1 cellular context compared by ENCODE assay signal in the genomic region with DNA sequence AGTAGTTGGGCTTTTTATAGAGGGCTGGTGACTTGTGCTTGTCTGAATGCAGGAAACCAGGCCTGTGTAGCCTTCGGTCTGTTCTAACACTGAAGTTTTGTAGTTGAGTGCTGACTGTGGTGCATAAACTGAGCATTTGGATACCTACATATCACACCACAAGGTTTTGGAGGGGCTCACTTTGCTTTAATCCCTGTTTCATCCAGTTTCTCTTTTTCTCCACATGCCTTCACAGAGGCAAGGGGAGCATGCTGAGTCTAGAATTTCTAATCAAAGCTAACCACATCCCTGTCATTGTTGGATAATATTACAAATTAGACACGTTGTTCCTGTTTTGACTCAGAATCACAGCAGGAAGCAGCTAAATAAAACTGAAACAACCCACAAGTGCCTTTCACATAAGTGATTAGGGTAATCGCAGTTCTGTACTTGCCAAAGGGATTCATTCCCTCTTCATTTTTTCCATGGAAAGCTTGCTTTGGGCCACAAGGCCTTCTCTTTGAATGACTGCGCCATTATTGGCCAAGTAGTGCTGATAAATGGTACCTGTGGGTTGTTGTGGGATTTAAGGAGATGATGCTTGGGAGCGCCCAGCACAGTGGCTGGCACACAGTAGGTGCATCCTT.
TF ChIP-seq lines count a peak whose summit lies in the region.

No MANE protein-coding gene starts in this region.

TF ChIP-seq in GM23338, 12 proteins besides CTCF, POLR2A, EP300 and RAD21 (continued from another document):
- TF ChIP-seq ZNF462 (CRISPR knock-in tag; IDR thresholded peaks at IDR 0.05) (no peak), ZNF331 (CRISPR knock-in tag; IDR thresholded peaks at IDR 0.05; ENCODE audit: low read depth) (no peak), NANOG (IDR thresholded peaks at IDR 0.05; ENCODE audit: borderline replicate concordance) (no peak), POLR2AphosphoS5 (IDR thresholded peaks at IDR 0.05; ENCODE audit: low read depth) (no peak), CREB1 (CRISPR knock-in tag; IDR thresholded peaks at IDR 0.05; ENCODE audit: low read depth) (no peak), EZH2 (IDR thresholded peaks at IDR 0.05; ENCODE audit: low read depth, unreplicated experiment) (no peak), ZNF114 (CRISPR knock-in tag; IDR thresholded peaks at IDR 0.05) (no peak)
- TF ChIP-seq, protein P1, sequence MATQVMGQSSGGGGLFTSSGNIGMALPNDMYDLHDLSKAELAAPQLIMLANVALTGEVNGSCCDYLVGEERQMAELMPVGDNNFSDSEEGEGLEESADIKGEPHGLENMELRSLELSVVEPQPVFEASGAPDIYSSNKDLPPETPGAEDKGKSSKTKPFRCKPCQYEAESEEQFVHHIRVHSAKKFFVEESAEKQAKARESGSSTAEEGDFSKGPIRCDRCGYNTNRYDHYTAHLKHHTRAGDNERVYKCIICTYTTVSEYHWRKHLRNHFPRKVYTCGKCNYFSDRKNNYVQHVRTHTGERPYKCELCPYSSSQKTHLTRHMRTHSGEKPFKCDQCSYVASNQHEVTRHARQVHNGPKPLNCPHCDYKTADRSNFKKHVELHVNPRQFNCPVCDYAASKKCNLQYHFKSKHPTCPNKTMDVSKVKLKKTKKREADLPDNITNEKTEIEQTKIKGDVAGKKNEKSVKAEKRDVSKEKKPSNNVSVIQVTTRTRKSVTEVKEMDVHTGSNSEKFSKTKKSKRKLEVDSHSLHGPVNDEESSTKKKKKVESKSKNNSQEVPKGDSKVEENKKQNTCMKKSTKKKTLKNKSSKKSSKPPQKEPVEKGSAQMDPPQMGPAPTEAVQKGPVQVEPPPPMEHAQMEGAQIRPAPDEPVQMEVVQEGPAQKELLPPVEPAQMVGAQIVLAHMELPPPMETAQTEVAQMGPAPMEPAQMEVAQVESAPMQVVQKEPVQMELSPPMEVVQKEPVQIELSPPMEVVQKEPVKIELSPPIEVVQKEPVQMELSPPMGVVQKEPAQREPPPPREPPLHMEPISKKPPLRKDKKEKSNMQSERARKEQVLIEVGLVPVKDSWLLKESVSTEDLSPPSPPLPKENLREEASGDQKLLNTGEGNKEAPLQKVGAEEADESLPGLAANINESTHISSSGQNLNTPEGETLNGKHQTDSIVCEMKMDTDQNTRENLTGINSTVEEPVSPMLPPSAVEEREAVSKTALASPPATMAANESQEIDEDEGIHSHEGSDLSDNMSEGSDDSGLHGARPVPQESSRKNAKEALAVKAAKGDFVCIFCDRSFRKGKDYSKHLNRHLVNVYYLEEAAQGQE (IDR thresholded peaks at IDR 0.05; ENCODE audit: unreplicated experiment) = no peak
